ENCODE assay signal across 8 cellular contexts in genomic region chr3:194485471-194485875, GRCh38. TPM values are rescaled to one million over a fixed set of nuclear protein-coding genes. Genes with fewer than 3 reads are reported as not detected.
DNase-seq lines count a peak whose midpoint lies in the region; ATAC-seq and TF ChIP-seq lines count a peak whose summit lies in the region.

No MANE protein-coding gene starts in this region.

- TF ChIP-seq CTCF in PC-3 (conservative IDR thresholded peaks at IDR 0.05; ENCODE audit: low read depth, low read length): no peak
- no peak for TF ChIP-seq CTCF in neural progenitor cell (IDR thresholded peaks at IDR 0.05)

- H3K27ac Mint-ChIP-seq in effector memory CD8-positive, alpha-beta T cell: peak overlapping the region; percentile 89 to 94
- H3K27ac Mint-ChIP-seq in neural progenitor cell: peak overlapping the region; percentile 67

- peak overlapping the region; percentile 88 for H3K9ac ChIP-seq in PC-3 (ENCODE audit: low read length)
- H3K9ac ChIP-seq in neural progenitor cell: peak overlapping the region; percentile 67

- H3F3A ChIP-seq in PC-3 (ENCODE audit: low read length, unreplicated experiment) (peaks cover 3% of the 10 kb centered on the region), neural progenitor cell (ENCODE audit: low read depth) (no peaks in the 10 kb centered on the region)

- ATAC-seq in PC-3 (no peak; the same call in 1 of the 2 replicates), GM21786 (IDR thresholded peaks at IDR 0.05; ENCODE audit: unreplicated experiment) (no peak)
- no peak for ATAC-seq in effector memory CD8-positive, alpha-beta T cell (replicated peaks)

- H3K36me3 ChIP-seq in PC-3 (ENCODE audit: low read depth, low read length): peaks cover 3% of the 10 kb centered on the region; the same call in 1 of the 2 replicates
- H3K36me3 ChIP-seq in neural progenitor cell: no peaks in the 10 kb centered on the region

- H4K20me1 ChIP-seq in PC-3 (ENCODE audit: low read length): peaks cover 37% of the 10 kb centered on the region
- peaks cover 40% of the 10 kb centered on the region for H4K20me1 ChIP-seq in neural progenitor cell (ENCODE audit: low read depth)

- H3K27me3 Mint-ChIP-seq in effector memory CD8-positive, alpha-beta T cell: no peaks in the 10 kb centered on the region
- peaks cover 8% of the 10 kb centered on the region for H3K27me3 Mint-ChIP-seq in neural progenitor cell (ENCODE audit: insufficient read depth, low read depth)

- H3K9me3 ChIP-seq in PC-3 (ENCODE audit: low read length): no peaks in the 10 kb centered on the region
- no peaks in the 10 kb centered on the region for H3K9me3 ChIP-seq in neural progenitor cell (ENCODE audit: low read depth)

- no peak overlapping the region for H2AFZ ChIP-seq in PC-3 (ENCODE audit: low read length)
- H2AFZ ChIP-seq in neural progenitor cell (replicated peaks): no peak overlapping the region

- no peaks in the 10 kb centered on the region for H3K9me3 Mint-ChIP-seq in effector memory CD8-positive, alpha-beta T cell
- peaks cover 8% of the 10 kb centered on the region for H3K9me3 Mint-ChIP-seq in neural progenitor cell

- H3K27ac ChIP-seq in PC-3 (ENCODE audit: low read length): peak overlapping the region; percentile 24; the same call in 1 of the 2 replicates
- H3K27ac ChIP-seq in neural progenitor cell: no peak overlapping the region

- peaks cover 27 to 39% of the 10 kb centered on the region in 2 donors for H3K4me1 Mint-ChIP-seq in effector memory CD8-positive, alpha-beta T cell (ENCODE audit: low read depth in 2 of 2)
- H3K4me1 Mint-ChIP-seq in neural progenitor cell: peaks cover 9% of the 10 kb centered on the region

- intact Hi-C loops in PC-3 (cut with micrococcal nuclease): no loop called here

- H3K36me3 Mint-ChIP-seq in effector memory CD8-positive, alpha-beta T cell (ENCODE audit: insufficient read depth): peaks cover 30% of the 10 kb centered on the region
- peaks cover 8% of the 10 kb centered on the region for H3K36me3 Mint-ChIP-seq in neural progenitor cell

- no TSS peak for BruUV-seq in PC-3 (replicated peaks; lab: Mats Ljungman, UMichigan)

- H3K27me3 ChIP-seq in PC-3 (ENCODE audit: low read length) (no peaks in the 10 kb centered on the region), neural progenitor cell (no peaks in the 10 kb centered on the region)

- peak; percentile 44 for DNase-seq in PC-3
- DNase-seq in effector memory CD8-positive, alpha-beta T cell: no peak
- DNase-seq in neural progenitor cell (ENCODE audit: low spot score): no peak
- DNase-seq in mesenteric fat pad (ENCODE audit: low spot score): no peak
- no peak for DNase-seq in NCI-H1105 treated with DMSO at 0.1 percent for 48 hours (lab: John Stamatoyannopoulos, UW)
- no peak for DNase-seq in putamen (ENCODE audit: low spot score)

- H3K4me1 ChIP-seq in PC-3 (ENCODE audit: insufficient read depth, low read length) (peaks cover 45% of the 10 kb centered on the region), neural progenitor cell (peaks cover 7% of the 10 kb centered on the region)

- peak overlapping the region; percentile 84 for H3K4me2 ChIP-seq in PC-3 (ENCODE audit: low read length)
- peak overlapping the region; percentile 92 for H3K4me2 ChIP-seq in neural progenitor cell

- CTCF ChIA-PET in PC-3 (lab: Charles Lee): interaction anchor here (0.6 to 0.8 kb wide), 2 partner anchors 108 to 119 kb away, joined by 3 read pairs; no protein-coding TSS in a partner anchor

- POLR2A ChIA-PET in PC-3 (lab: Charles Lee; ENCODE audit: unreplicated experiment): interaction anchor here (0.5 to 0.7 kb wide), 2 partner anchors 111 to 346 kb away, joined by 3 to 9 read pairs; no protein-coding TSS in a partner anchor

- peak overlapping the region; percentile 72 to 86 for H3K4me3 Mint-ChIP-seq in effector memory CD8-positive, alpha-beta T cell
- peak overlapping the region; percentile 95 for H3K4me3 Mint-ChIP-seq in neural progenitor cell

- H3K4me3 ChIP-seq in GM08714 (ENCODE audit: low read length) (peak overlapping the region; percentile 81), PC-3 (ENCODE audit: low read length) (peak overlapping the region; percentile 92), neural progenitor cell (peak overlapping the region; percentile 58)

- H3K79me2 ChIP-seq in PC-3 (ENCODE audit: low read length) (peaks cover 58% of the 10 kb centered on the region), neural progenitor cell (ENCODE audit: low read depth) (peaks cover 58% of the 10 kb centered on the region)

- H3K9me2 ChIP-seq in PC-3 (replicated peaks; ENCODE audit: low read length): no peaks in the 10 kb centered on the region

RNA-seq across cellular contexts. Expression of gene ATP13A3, which starts 1.3 kb away (rescaled TPM):
- total RNA-seq in PC-3 (2014; rRNA removed) (69.4 and 101 TPM in 2 replicates), neural progenitor cell (ENCODE audit: low replicate concordance) (105 and 113 TPM in 2 replicates), mesenteric fat pad (204 TPM)
